Comparison of ENCODE assay signal across 8 cellular contexts in the genomic region with DNA sequence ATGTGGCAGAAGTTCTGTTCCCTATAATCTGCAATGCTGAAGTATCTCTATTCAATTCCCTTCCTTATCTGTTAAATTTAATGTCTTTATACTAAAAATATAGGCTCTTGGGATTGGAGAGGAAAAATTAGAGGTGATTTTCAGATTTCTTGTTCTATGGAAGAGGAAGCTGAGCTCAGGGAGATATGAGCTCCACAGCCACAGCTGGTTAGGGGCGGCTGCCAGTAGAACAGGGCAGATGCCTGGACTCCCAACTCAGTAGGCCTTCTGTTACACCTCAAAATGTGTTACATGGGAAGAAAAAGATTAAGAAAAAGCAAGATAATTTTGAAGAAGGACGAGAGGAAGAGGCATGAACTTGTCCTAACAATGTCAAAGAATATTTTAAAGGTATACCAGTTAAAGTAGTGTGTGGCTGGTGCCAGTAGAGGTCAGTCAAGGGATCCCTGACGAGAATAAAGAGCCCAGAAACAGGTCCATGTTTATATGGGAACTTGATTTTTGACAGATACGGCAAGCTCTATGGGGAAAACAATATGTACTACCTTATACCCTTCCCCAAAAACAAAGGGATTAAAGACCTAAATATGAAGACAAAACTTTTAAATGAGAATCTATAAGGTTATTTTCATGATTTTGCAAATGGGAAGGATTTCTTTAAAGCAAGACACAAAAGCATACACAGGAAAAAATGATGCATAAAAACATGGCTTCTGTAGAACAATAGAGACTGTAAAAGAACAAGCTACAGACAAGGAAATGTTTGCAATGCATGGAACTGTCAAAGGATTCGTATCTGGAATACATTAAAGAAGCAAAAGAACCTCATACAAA. TPM values are rescaled to one million over a fixed set of nuclear protein-coding genes. Genes with fewer than 3 reads are reported as not detected.
DNase-seq lines count a peak whose midpoint lies in the region; ATAC-seq and TF ChIP-seq lines count a peak whose summit lies in the region.

No MANE protein-coding gene starts in this region.

- TF ChIP-seq POLR2A in esophagus muscularis mucosa (IDR thresholded peaks at IDR 0.05; ENCODE audit: low read depth) (no peak), suprapubic skin (IDR thresholded peaks at IDR 0.05) (no peak)

- TF ChIP-seq CTCF in Panc1 (IDR thresholded peaks at IDR 0.05) (peak; percentile 75), esophagus muscularis mucosa (IDR thresholded peaks at IDR 0.05) (peak in 2 of 3 experiments; percentile 23 to 54), progenitor cell of endocrine pancreas (IDR thresholded peaks at IDR 0.05; ENCODE audit: unreplicated experiment) (peak; percentile 69), suprapubic skin (IDR thresholded peaks at IDR 0.05) (peak in 1 of 2 donors; percentile 43)

- no peak for DNase-seq in Right ventricle myocardium superior
- DNase-seq in cardiac septum (ENCODE audit: low spot score) = no peak
- peak; percentile 15 for DNase-seq in Panc1 (ENCODE audit: low read depth, low spot score)
- DNase-seq in esophagus muscularis mucosa (ENCODE audit: extremely low spot score) = no peak
- DNase-seq in progenitor cell of endocrine pancreas (ENCODE audit: low spot score, unreplicated experiment) = no peak
- no peak for DNase-seq in suprapubic skin (ENCODE audit: low spot score in 2 of 2)
- no peak for DNase-seq in activated CD8-positive, alpha-beta memory T cell treated with anti-CD3 and anti-CD28 coated beads, Interleukin-2, amount 10 ng/mL, durations not matched to agents 7 days and 5 days

- CTCF ChIA-PET in Panc1 (lab: Charles Lee) = no interaction called here
- CTCF ChIA-PET in activated CD8-positive, alpha-beta memory T cell treated with anti-CD3 and anti-CD28 coated beads, Interleukin-2, amount 10 ng/mL, durations not matched to agents 7 days and 5 days (lab: Charles Lee) = interaction anchor here (1.0 to 3.7 kb wide), 4 partner anchors 8 to 44 kb away, joined by 3 to 30 read pairs (median 4); no protein-coding TSS in a partner anchor

- H3K27ac ChIP-seq in Panc1 (ENCODE audit: low read length) = no peak overlapping the region
- H3K27ac ChIP-seq in esophagus muscularis mucosa (replicated peaks in 1 of 4) = peak overlapping the region in 1 of 4 donors; percentile 3
- H3K27ac ChIP-seq in suprapubic skin = no peak overlapping the region

- H3K4me1 ChIP-seq in Panc1 (ENCODE audit: control insufficient read depth, insufficient read depth, low read length) (no peaks in the 10 kb centered on the region), esophagus muscularis mucosa (no peaks in the 10 kb centered on the region), suprapubic skin (no peaks in the 10 kb centered on the region)

- TF ChIP-seq EP300 in esophagus muscularis mucosa (IDR thresholded peaks at IDR 0.05) = no peak
- TF ChIP-seq EP300 in suprapubic skin (IDR thresholded peaks at IDR 0.05) = no peak

- BruUV-seq in Panc1 (replicated peaks; lab: Mats Ljungman, UMichigan) = no TSS peak

- intact Hi-C loops in Right ventricle myocardium superior (cut with DNase I) (no loop called here), cardiac septum (cut with DNase I) (no loop called here), Panc1 (cut with micrococcal nuclease; ENCODE audit: unreplicated experiment) (loop anchor here (5.0 kb wide), 1 partner anchor 44 kb away; no protein-coding TSS in a partner anchor), esophagus muscularis mucosa (cut with DNase I) (no loop called here)

- H3K4me3 ChIP-seq in Panc1 (ENCODE audit: low read depth in 2 of 2, low read length in 2 of 2) = no peak overlapping the region
- no peak overlapping the region for H3K4me3 ChIP-seq in esophagus muscularis mucosa
- no peak overlapping the region for H3K4me3 ChIP-seq in suprapubic skin

- peaks cover 15% of the 10 kb centered on the region for H3K36me3 Mint-ChIP-seq in progenitor cell of endocrine pancreas (ENCODE audit: insufficient read depth)
- peaks cover 16% of the 10 kb centered on the region for H3K36me3 Mint-ChIP-seq in activated CD8-positive, alpha-beta memory T cell treated with anti-CD3 and anti-CD28 coated beads, Interleukin-2, amount 10 ng/mL, durations not matched to agents 7 days and 5 days

- H3K27me3 ChIP-seq in Panc1 (ENCODE audit: control insufficient read depth, insufficient read depth, low read length) (no peaks in the 10 kb centered on the region), esophagus muscularis mucosa (no peaks in the 10 kb centered on the region), suprapubic skin (no peaks in the 10 kb centered on the region)

- H3K36me3 ChIP-seq in Panc1 (ENCODE audit: control insufficient read depth, insufficient read depth, low read length) = peaks cover 15% of the 10 kb centered on the region; the same call in 1 of the 2 replicates
- peaks cover 3 to 38% (median 18%) of the 10 kb centered on the region in 4 donors for H3K36me3 ChIP-seq in esophagus muscularis mucosa
- peaks cover 24% of the 10 kb centered on the region for H3K36me3 ChIP-seq in suprapubic skin

- in situ Hi-C loops in Panc1 (cut with HindIII; ENCODE audit: low pct_unique_long_range_greater_than_20kb, low sequenced_read_pairs) = no loop called here

- no peak overlapping the region for H3K27ac Mint-ChIP-seq in progenitor cell of endocrine pancreas
- H3K27ac Mint-ChIP-seq in activated CD8-positive, alpha-beta memory T cell treated with anti-CD3 and anti-CD28 coated beads, Interleukin-2, amount 10 ng/mL, durations not matched to agents 7 days and 5 days = no peak overlapping the region

- no peaks in the 10 kb centered on the region for H3K9me3 ChIP-seq in Panc1 (ENCODE audit: control insufficient read depth, insufficient read depth, low read depth, low read length)
- H3K9me3 ChIP-seq in esophagus muscularis mucosa = no peaks in the 10 kb centered on the region
- no peaks in the 10 kb centered on the region for H3K9me3 ChIP-seq in suprapubic skin

- H3K27me3 Mint-ChIP-seq in progenitor cell of endocrine pancreas = no peaks in the 10 kb centered on the region
- H3K27me3 Mint-ChIP-seq in activated CD8-positive, alpha-beta memory T cell treated with anti-CD3 and anti-CD28 coated beads, Interleukin-2, amount 10 ng/mL, durations not matched to agents 7 days and 5 days = no peaks in the 10 kb centered on the region

- H3K4me3 Mint-ChIP-seq in progenitor cell of endocrine pancreas (ENCODE audit: low read depth) = no peak overlapping the region
- H3K4me3 Mint-ChIP-seq in activated CD8-positive, alpha-beta memory T cell treated with anti-CD3 and anti-CD28 coated beads, Interleukin-2, amount 10 ng/mL, durations not matched to agents 7 days and 5 days = no peak overlapping the region

- ATAC-seq in Right ventricle myocardium superior (ENCODE audit: poor library complexity) (peak; percentile 62), HG02885 (IDR thresholded peaks at IDR 0.05; ENCODE audit: poor library complexity, unreplicated experiment) (peak; percentile 62), Panc1 (peak; percentile 81)
- no peak for ATAC-seq in activated CD8-positive, alpha-beta memory T cell treated with anti-CD3 and anti-CD28 coated beads, Interleukin-2, amount 10 ng/mL, durations not matched to agents 7 days and 5 days

- no peaks in the 10 kb centered on the region for H3K9me3 Mint-ChIP-seq in progenitor cell of endocrine pancreas (ENCODE audit: low read depth)
- H3K9me3 Mint-ChIP-seq in activated CD8-positive, alpha-beta memory T cell treated with anti-CD3 and anti-CD28 coated beads, Interleukin-2, amount 10 ng/mL, durations not matched to agents 7 days and 5 days (ENCODE audit: low read depth) = no peaks in the 10 kb centered on the region

- peaks cover 3% of the 10 kb centered on the region for H3K4me1 Mint-ChIP-seq in progenitor cell of endocrine pancreas (ENCODE audit: low read depth)
- peaks cover 23% of the 10 kb centered on the region for H3K4me1 Mint-ChIP-seq in activated CD8-positive, alpha-beta memory T cell treated with anti-CD3 and anti-CD28 coated beads, Interleukin-2, amount 10 ng/mL, durations not matched to agents 7 days and 5 days

- POLR2A ChIA-PET in Panc1 (lab: Charles Lee) = no interaction called here

- 49% methylated on average over 5 of the region's 5 CpGs for WGBS in esophagus muscularis mucosa
- 43% methylated on average over 5 of the region's 5 CpGs for WGBS in suprapubic skin

RNA-seq across cellular contexts. Expression of a gene that starts 28.7 kb away (rescaled TPM):
- total RNA-seq in Right ventricle myocardium superior = 50.3 TPM
- total RNA-seq in cardiac septum = 68.4 TPM
- total RNA-seq in Panc1 (2021; ENCODE audit: unreplicated experiment) = 54.5 TPM
- 40.6 TPM for polyA plus RNA-seq in Panc1 (2012; ENCODE audit: insufficient read length)
- 10 to 100 TPM; 54.5 to 85.6 (median 61.5) TPM for total RNA-seq in esophagus muscularis mucosa
- total RNA-seq in progenitor cell of endocrine pancreas = 48.1 and 50.3 TPM in 2 replicates
- total RNA-seq in suprapubic skin = 10 to 100 TPM; 19.1 to 40.6 (median 25.8) TPM
- total RNA-seq in activated CD8-positive, alpha-beta memory T cell treated with anti-CD3 and anti-CD28 coated beads, Interleukin-2, amount 10 ng/mL, durations not matched to agents 7 days and 5 days = 10 to 100 TPM; 50.6 to 54.6 TPM

RNA-seq across cellular contexts. Expression of a gene that starts 42.6 kb away (rescaled TPM):
- total RNA-seq in Right ventricle myocardium superior (9.0 TPM), cardiac septum (14.6 TPM), Panc1 (2021; ENCODE audit: unreplicated experiment) (46.6 TPM), esophagus muscularis mucosa (10 to 100 TPM; 18.4 to 31.8 (median 19.8) TPM), progenitor cell of endocrine pancreas (30.6 and 31.4 TPM in 2 replicates), suprapubic skin (10 to 100 TPM; 21.9 to 33.3 (median 29.8) TPM)
- 31.4 TPM for polyA plus RNA-seq in Panc1 (2012; ENCODE audit: insufficient read length)
- total RNA-seq in activated CD8-positive, alpha-beta memory T cell treated with anti-CD3 and anti-CD28 coated beads, Interleukin-2, amount 10 ng/mL, durations not matched to agents 7 days and 5 days = 10 to 100 TPM; 42.2 to 58.0 TPM

RNA-seq across cellular contexts. Expression of a gene that starts 42.8 kb away (rescaled TPM):
- total RNA-seq in Right ventricle myocardium superior (21.5 TPM), cardiac septum (23.4 TPM), Panc1 (2021; ENCODE audit: unreplicated experiment) (31.8 TPM), esophagus muscularis mucosa (10 to 100 TPM; 22.5 to 62.1 (median 39.6) TPM), progenitor cell of endocrine pancreas (32.4 and 33.7 TPM in 2 replicates), suprapubic skin (10 to 100 TPM; 11.4 to 29.9 (median 17.7) TPM)
- 20.8 TPM for polyA plus RNA-seq in Panc1 (2012; ENCODE audit: insufficient read length)
- total RNA-seq in activated CD8-positive, alpha-beta memory T cell treated with anti-CD3 and anti-CD28 coated beads, Interleukin-2, amount 10 ng/mL, durations not matched to agents 7 days and 5 days = 10 to 100 TPM; 33.2 to 37.7 TPM
